Comparison of ENCODE assay signal across 1 cellular context in the genomic region with DNA sequence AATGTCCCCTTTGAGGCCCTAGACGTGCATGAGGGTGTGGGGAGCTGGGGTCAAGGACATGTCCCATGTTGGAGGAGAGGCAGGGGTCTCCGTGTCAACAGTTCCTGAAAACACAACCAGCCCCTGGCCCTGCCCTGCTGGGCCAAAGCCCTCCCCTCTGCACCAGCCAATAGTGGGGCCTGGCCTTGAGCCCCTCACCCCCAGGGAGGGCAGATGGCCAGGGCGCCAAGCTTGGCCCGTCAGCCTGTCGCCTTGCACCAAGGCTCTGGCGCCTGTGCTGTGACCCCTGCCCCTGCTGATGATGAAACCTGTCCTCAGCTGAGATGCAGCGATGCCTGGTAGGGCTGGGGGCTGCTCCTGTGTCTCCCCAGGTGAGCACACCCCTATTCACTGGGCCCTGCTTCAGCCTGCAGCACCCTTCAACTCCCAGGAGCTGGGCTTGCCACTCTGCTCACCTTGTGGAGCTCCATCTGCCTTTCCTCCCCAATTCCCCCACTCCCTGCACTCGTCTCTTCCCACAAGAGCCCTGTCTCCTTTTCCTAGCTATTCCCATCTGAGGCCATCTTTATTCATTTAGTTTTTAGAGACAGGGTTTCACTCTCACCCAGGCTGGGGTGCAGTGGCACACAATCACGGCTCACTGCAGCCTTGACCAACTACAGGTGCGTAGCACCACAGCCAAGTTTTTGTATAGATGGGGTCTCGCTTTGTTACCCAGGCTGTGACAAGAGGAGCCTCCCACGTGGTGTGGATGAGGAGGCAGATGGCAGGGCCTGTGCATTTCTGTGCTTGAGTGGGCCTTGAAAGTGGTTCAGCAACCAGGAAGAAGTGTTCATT.
TF ChIP-seq lines count a peak whose summit lies in the region.

No MANE protein-coding gene starts in this region.

TF ChIP-seq in H1, 55 proteins besides CTCF, POLR2A, EP300 and RAD21:
- TF ChIP-seq KDM4A (IDR thresholded peaks at IDR 0.05; ENCODE audit: low read depth, low read length, severe bottlenecking): no peak
- no peak for TF ChIP-seq SIRT6 (IDR thresholded peaks at IDR 0.05; ENCODE audit: low read length)
- TF ChIP-seq CBX5 (IDR thresholded peaks at IDR 0.05; ENCODE audit: low read depth, low read length): no peak
- no peak for TF ChIP-seq CHD7 (IDR thresholded peaks at IDR 0.05; ENCODE audit: insufficient replicate concordance, low read length)
- TF ChIP-seq SIN3A (conservative IDR thresholded peaks at IDR 0.05 in 1 of 2, IDR thresholded peaks at IDR 0.05 in 1 of 2; ENCODE audit: low read depth in 1 of 2, low read length in 2 of 2): no peak
- no peak for TF ChIP-seq POU5F1 (IDR thresholded peaks at IDR 0.05; ENCODE audit: low read depth, low read length)
- no peak for TF ChIP-seq SAP30 (IDR thresholded peaks at IDR 0.05; ENCODE audit: insufficient read depth, insufficient replicate concordance, low read length)
- no peak for TF ChIP-seq MAFK (IDR thresholded peaks at IDR 0.05; ENCODE audit: low read depth, low read length)
- TF ChIP-seq YY1 (IDR thresholded peaks at IDR 0.05; ENCODE audit: low read depth, low read length): no peak
- TF ChIP-seq TEAD4 (IDR thresholded peaks at IDR 0.05; ENCODE audit: low read depth, low read length): no peak
- no peak for TF ChIP-seq SP4 (IDR thresholded peaks at IDR 0.05; ENCODE audit: low read length)
- no peak for TF ChIP-seq CBX8 (IDR thresholded peaks at IDR 0.05; ENCODE audit: borderline replicate concordance, low read depth, low read length)
- TF ChIP-seq BACH1 (IDR thresholded peaks at IDR 0.05; ENCODE audit: low read length): no peak
- TF ChIP-seq SRF (IDR thresholded peaks at IDR 0.05; ENCODE audit: low read depth, low read length): no peak
- no peak for TF ChIP-seq HDAC6 (IDR thresholded peaks at IDR 0.05; ENCODE audit: low read depth, low read length)
- TF ChIP-seq, protein P1, sequence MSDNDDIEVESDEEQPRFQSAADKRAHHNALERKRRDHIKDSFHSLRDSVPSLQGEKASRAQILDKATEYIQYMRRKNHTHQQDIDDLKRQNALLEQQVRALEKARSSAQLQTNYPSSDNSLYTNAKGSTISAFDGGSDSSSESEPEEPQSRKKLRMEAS (IDR thresholded peaks at IDR 0.05): no peak
- no peak for TF ChIP-seq SIX5 (IDR thresholded peaks at IDR 0.05; ENCODE audit: low read depth, low read length)
- TF ChIP-seq GABPA (IDR thresholded peaks at IDR 0.05; ENCODE audit: borderline replicate concordance, insufficient read depth, low read length): no peak
- no peak for TF ChIP-seq JUND (IDR thresholded peaks at IDR 0.05; ENCODE audit: low read length)
